In genomic region chr6:27544612-27545260, GRCh38 we compare ENCODE assay signal across 11 cellular contexts.
DNase-seq lines count a peak whose midpoint lies in the region; TF ChIP-seq lines count a peak whose summit lies in the region.
"Had no signal": no experiment of that assay in that cellular context is flagged by ENCODE, and none has a peak within 500 bp of the region (broad histone marks: within the 10 kb centered on the region; RNA-seq: fewer than 3 reads in every experiment).

No MANE protein-coding gene starts in this region.

- H4K8ac ChIP-seq in mesenchymal stem cell (ENCODE audit: low read length): no peak overlapping the region

- no peak overlapping the region for H3K14ac ChIP-seq in mesenchymal stem cell (ENCODE audit: low read length in 2 of 2)

- peak overlapping the region; percentile 34 for H3K9ac ChIP-seq in mesenchymal stem cell (ENCODE audit: low read length)

- H3K27me3 ChIP-seq in brain microvascular endothelial cell (replicated peaks): no peaks in the 10 kb centered on the region
- peaks cover 11 to 20% of the 10 kb centered on the region in 2 experiments for H3K27me3 ChIP-seq in mesenchymal stem cell (ENCODE audit: control insufficient read depth in 1 of 2, insufficient read depth in 1 of 2, low read length in 2 of 2)
- H3K27me3 ChIP-seq in ascending aorta: no peaks in the 10 kb centered on the region

- H2BK15ac ChIP-seq in mesenchymal stem cell (ENCODE audit: low read depth, poor library complexity, severe bottlenecking): no peak overlapping the region

- H3K4ac ChIP-seq in mesenchymal stem cell (ENCODE audit: low read depth in 1 of 2, low read length in 2 of 2): no peak overlapping the region

- peak overlapping the region; percentile 29 for H3K4me3 ChIP-seq in AG09309 (ENCODE audit: control insufficient read depth, low read depth, low read length)
- peak overlapping the region; percentile 50 for H3K4me3 ChIP-seq in HEK293 (ENCODE audit: low read depth, low read length)
- H3K4me3 ChIP-seq in brain microvascular endothelial cell (ENCODE audit: low read depth, low read length): peak overlapping the region; percentile 62
- peak overlapping the region in 1 of 2 experiments; percentile 76 for H3K4me3 ChIP-seq in mesenchymal stem cell (ENCODE audit: insufficient read depth in 1 of 2, low read depth in 1 of 2, low read length in 2 of 2)
- peak overlapping the region in 1 of 2 donors; percentile 23 for H3K4me3 ChIP-seq in ascending aorta

- in situ Hi-C loops in brain microvascular endothelial cell (cut with HindIII; ENCODE audit: low pct_ligation_motif_present, low sequenced_read_pairs): no loop called here

- no peak overlapping the region for H3K23ac ChIP-seq in mesenchymal stem cell (ENCODE audit: low read length in 2 of 2)

- H2BK12ac ChIP-seq in mesenchymal stem cell (ENCODE audit: low read length in 2 of 2): no peak overlapping the region

- WGBS in mesenchymal stem cell: 4% methylated on average over 20 of the region's 20 CpGs

- POLR2A ChIA-PET in HEK293 (lab: Yijun Ruan, JAX): interaction anchor here (0.6 to 1.8 kb wide), 11 partner anchors 12 to 1126 kb away, joined by 3 to 9 read pairs (median 4); no protein-coding TSS in a partner anchor

- intact Hi-C loops in ascending aorta (cut with DNase I): no loop called here

- peak overlapping the region; percentile 77 for H3K27ac ChIP-seq in HEK293 (ENCODE audit: extremely low read depth, low read depth, low read length)
- peak overlapping the region; percentile 13 for H3K27ac ChIP-seq in brain microvascular endothelial cell
- H3K27ac ChIP-seq in mesenchymal stem cell (ENCODE audit: low read length, poor library complexity, severe bottlenecking): no peak overlapping the region
- no peak overlapping the region for H3K27ac ChIP-seq in ascending aorta

- CTCF ChIA-PET in HEK293 (lab: Yijun Ruan, JAX): interaction anchor here (0.8 to 1.7 kb wide), 7 partner anchors 9 to 227 kb away, joined by 3 to 11 read pairs (median 4); no protein-coding TSS in a partner anchor

- no peaks in the 10 kb centered on the region for H3K9me3 ChIP-seq in HEK293 (ENCODE audit: control insufficient read depth, insufficient read depth, low read depth, low read length)
- peaks cover 3% of the 10 kb centered on the region for H3K9me3 ChIP-seq in mesenchymal stem cell (ENCODE audit: control insufficient read depth, low read length)
- H3K9me3 ChIP-seq in ascending aorta: no peaks in the 10 kb centered on the region

- TF ChIP-seq CTCF in AG09309 (IDR thresholded peaks at IDR 0.05; ENCODE audit: control insufficient read depth, insufficient read depth, low read depth, low read length, missing control alignments) (no peak), HEK293 (tag by site-specific recombination; IDR thresholded peaks at IDR 0.05) (no peak), brain microvascular endothelial cell (IDR thresholded peaks at IDR 0.05; ENCODE audit: low read depth, low read length, missing control alignments) (no peak), ascending aorta (IDR thresholded peaks at IDR 0.05) (no peak)

- H3K36me3 ChIP-seq in HEK293 (ENCODE audit: control insufficient read depth in 2 of 2, insufficient read depth in 1 of 2, low read length in 2 of 2) (no peaks in the 10 kb centered on the region), brain microvascular endothelial cell (replicated peaks) (no peaks in the 10 kb centered on the region), mesenchymal stem cell (ENCODE audit: control insufficient read depth in 1 of 2, insufficient read depth in 2 of 2, low read depth in 1 of 2, low read length in 2 of 2) (no peaks in the 10 kb centered on the region), ascending aorta (no peaks in the 10 kb centered on the region)

- H2AK5ac ChIP-seq in mesenchymal stem cell (ENCODE audit: low read length, severe bottlenecking): no peak overlapping the region

- H3K4me1 ChIP-seq in HEK293 (ENCODE audit: control insufficient read depth, insufficient read depth, low read length): no peaks in the 10 kb centered on the region
- peaks cover 3% of the 10 kb centered on the region for H3K4me1 ChIP-seq in mesenchymal stem cell (ENCODE audit: control insufficient read depth, insufficient read depth, low read depth, low read length)
- no peaks in the 10 kb centered on the region for H3K4me1 ChIP-seq in ascending aorta

- no peak overlapping the region for H3K18ac ChIP-seq in mesenchymal stem cell (ENCODE audit: low read depth in 1 of 2, low read length in 2 of 2)

- peak overlapping the region; percentile 69 for H3K4me2 ChIP-seq in mesenchymal stem cell (ENCODE audit: low read length, poor library complexity, severe bottlenecking)

- H3K79me1 ChIP-seq in mesenchymal stem cell (replicated peaks; ENCODE audit: low read length, poor library complexity, severe bottlenecking): no peaks in the 10 kb centered on the region

- H2BK5ac ChIP-seq in mesenchymal stem cell (ENCODE audit: low read depth, low read length, poor library complexity, severe bottlenecking): no peak overlapping the region

- H4K91ac ChIP-seq in mesenchymal stem cell (ENCODE audit: low read length): no peak overlapping the region

- no peak overlapping the region for H2AFZ ChIP-seq in mesenchymal stem cell (ENCODE audit: low read depth, low read length)

- no peak overlapping the region for H2BK120ac ChIP-seq in mesenchymal stem cell (ENCODE audit: low read depth, low read length)

- DNase-seq in AG09309 (ENCODE audit: low read depth) (no peak), brain microvascular endothelial cell (peak; percentile 29), mesenchymal stem cell (no peak), glomerular visceral epithelial cell (ENCODE audit: extremely low spot score) (no peak), dermis blood vessel endothelial cell (no peak), ascending aorta (ENCODE audit: low spot score in 2 of 2) (no peak)
- no peak for DNase-seq in central memory CD4-positive, alpha-beta T cell
- DNase-seq: activated B cell treated with CpG ODN at 0.5 μM for 24 hours, DMS79, NCI-H1092 had no signal

TF ChIP-seq in HEK293, 187 proteins besides CTCF, POLR2A, EP300 and RAD21 (continues in another document):
- TF ChIP-seq ZBTB20 (tag by site-specific recombination; IDR thresholded peaks at IDR 0.05) (peak; percentile 61), ZSCAN23 (tag by site-specific recombination; IDR thresholded peaks at IDR 0.05) (0 out of 2 replicates have a peak, but pooled peaks have one; percentile 8), ATF2 (tag by site-specific recombination; IDR thresholded peaks at IDR 0.05; ENCODE audit: low read depth) (no peak), PRDM1 (tag by site-specific recombination; IDR thresholded peaks at IDR 0.05) (peak; percentile 93), ZNF664 (tag by site-specific recombination; IDR thresholded peaks at IDR 0.05) (peak; percentile 39; the same call in 1 of the 2 replicates), OSR2 (tag by site-specific recombination; IDR thresholded peaks at IDR 0.05) (no peak), ZNF692 (tag by site-specific recombination; IDR thresholded peaks at IDR 0.05) (no peak), ZNF76 (tag by site-specific recombination; IDR thresholded peaks at IDR 0.05; ENCODE audit: borderline replicate concordance, low read depth) (peak; percentile 68; the same call in 1 of the 2 replicates), HOXD13 (CRISPR knock-in tag; IDR thresholded peaks at IDR 0.05; ENCODE audit: borderline replicate concordance) (no peak), ZNF600 (tag by site-specific recombination; IDR thresholded peaks at IDR 0.05) (peak; percentile 29; the same call in 1 of the 2 replicates), ZBTB48 (tag by site-specific recombination; IDR thresholded peaks at IDR 0.05) (peak; percentile 94), BCL11A (tag by site-specific recombination; IDR thresholded peaks at IDR 0.05; ENCODE audit: low read depth) (0 out of 2 replicates have a peak, but pooled peaks have one; percentile 15), GLIS2 (tag by site-specific recombination; IDR thresholded peaks at IDR 0.05) (no peak), ZBTB44 (tag by site-specific recombination; IDR thresholded peaks at IDR 0.05) (no peak), YY1 (tag by site-specific recombination; IDR thresholded peaks at IDR 0.05) (0 out of 2 replicates have a peak, but pooled peaks have one; percentile 16)

Comparison
In these comparisons a context has a peak if more than half of its experiments do, and no peak if none do; other contexts are left out.
1. H3K27ac ChIP-seq: peak in HEK293 (single experiment) and brain microvascular endothelial cell (single experiment); none in mesenchymal stem cell (single experiment) and ascending aorta (0 of 2).